In the genomic region with DNA sequence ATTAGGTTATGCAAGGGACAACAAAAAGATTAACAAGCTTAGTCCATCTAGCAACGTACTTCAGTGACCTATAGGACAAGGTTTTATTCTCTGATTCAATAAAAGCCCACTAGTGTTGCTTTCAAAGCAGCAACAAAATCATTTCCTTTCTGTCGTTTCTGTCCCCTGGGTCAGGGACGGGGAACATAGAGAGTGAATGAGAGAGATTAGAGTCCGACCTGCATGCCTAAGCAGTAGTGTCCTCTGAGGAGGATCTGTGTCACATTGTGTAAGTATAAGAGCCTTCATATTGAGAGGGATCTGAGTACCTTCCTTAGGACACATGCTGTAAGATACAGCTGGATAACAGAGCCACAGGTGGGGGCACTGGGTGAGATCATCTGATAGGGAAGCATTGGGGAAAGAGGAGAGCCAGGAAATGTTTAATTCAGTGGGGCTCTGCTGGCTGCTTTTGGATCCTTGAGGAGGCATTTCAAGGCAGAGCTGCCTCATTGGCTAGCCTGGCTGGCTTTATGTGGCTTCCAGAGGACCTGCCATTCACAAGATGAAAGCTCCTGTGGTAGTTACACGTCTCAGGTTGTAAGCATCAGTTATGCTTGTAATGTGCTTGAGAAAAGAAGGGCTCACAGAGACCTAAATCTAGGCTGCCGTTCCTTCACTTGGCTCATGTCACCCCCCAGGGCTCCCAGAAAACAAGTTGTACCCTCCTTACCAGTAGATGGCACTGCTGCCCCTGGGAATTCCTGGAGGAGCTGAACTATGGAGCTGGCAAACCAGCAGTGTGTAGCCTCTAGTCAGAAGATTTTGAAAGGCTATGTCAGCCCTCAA, we compare ENCODE assay signal across 8 cellular contexts. TPM values are rescaled to one million over a fixed set of nuclear protein-coding genes. Genes with fewer than 3 reads are reported as not detected.
A peak's percentile ranks its signal among the peaks of the same experiment; 100 is the strongest.
DNase-seq lines count a peak whose midpoint lies in the region; ATAC-seq and TF ChIP-seq lines count a peak whose summit lies in the region.

No MANE protein-coding gene starts in this region.

- peaks cover 14% of the 10 kb centered on the region for H3K27me3 ChIP-seq in AG04450 (ENCODE audit: control insufficient read depth, insufficient read depth, low read length)
- peaks cover 31% of the 10 kb centered on the region for H3K27me3 ChIP-seq in Panc1 (ENCODE audit: control insufficient read depth, insufficient read depth, low read length)
- peaks cover 12% of the 10 kb centered on the region for H3K27me3 ChIP-seq in suprapubic skin

- no TSS peak for BruUV-seq in Panc1 (replicated peaks; lab: Mats Ljungman, UMichigan)

- TF ChIP-seq CTCF in AG04450 (IDR thresholded peaks at IDR 0.05; ENCODE audit: low read depth, low read length) (peak; percentile 89), GM12874 (IDR thresholded peaks at IDR 0.05; ENCODE audit: insufficient read depth, low read depth, low read length) (peak; percentile 54), LNCAP (IDR thresholded peaks at IDR 0.05) (peak; percentile 80), Panc1 (IDR thresholded peaks at IDR 0.05) (peak; percentile 93), lower leg skin (IDR thresholded peaks at IDR 0.05) (peak in 1 of 3 donors; percentile 21), suprapubic skin (IDR thresholded peaks at IDR 0.05) (peak in 1 of 2 donors; percentile 65)

- intact Hi-C loops in Panc1 (cut with micrococcal nuclease; ENCODE audit: unreplicated experiment) (loop anchor here (1.0 to 5.0 kb wide), 3 partner anchors 309 to 382 kb away; no protein-coding TSS in a partner anchor), lower leg skin (cut with DNase I; ENCODE audit: low total_unique reads) (loop anchor here (10.0 kb wide), 1 partner anchor 344 kb away; no protein-coding TSS in a partner anchor)

- peaks cover 19% of the 10 kb centered on the region; the same call in 1 of the 2 replicates for H3K4me1 ChIP-seq in Panc1 (ENCODE audit: control insufficient read depth, insufficient read depth, low read length)
- H3K4me1 ChIP-seq in suprapubic skin = peaks cover 24% of the 10 kb centered on the region

- 24 to 25% methylated on average over 6 of the region's 6 CpGs for WGBS in lower leg skin, 2 donors
- 26% methylated on average over 6 of the region's 6 CpGs for WGBS in suprapubic skin

- POLR2A ChIA-PET in AG04450 (lab: Yijun Ruan, JAX) = no interaction called here
- POLR2A ChIA-PET in Panc1 (lab: Charles Lee) = no interaction called here

- H3K36me3 ChIP-seq in Panc1 (ENCODE audit: control insufficient read depth, insufficient read depth, low read length) (no peaks in the 10 kb centered on the region), suprapubic skin (no peaks in the 10 kb centered on the region)

- DNase-seq in AG04450 (ENCODE audit: low read depth, low spot score) (peak; percentile 59), Panc1 (ENCODE audit: low read depth, low spot score) (peak; percentile 20), dermis blood vessel endothelial cell (peak; percentile 87), lower leg skin (ENCODE audit: low spot score in 2 of 2) (peak; percentile 56 to 89), suprapubic skin (ENCODE audit: low spot score in 2 of 2) (peak; percentile 69 to 80), mesenteric fat pad (ENCODE audit: low spot score) (no peak)

- CTCF ChIA-PET in AG04450 (lab: Charles Lee) = interaction anchor here (0.6 to 5.4 kb wide), 61 partner anchors 9 to 778 kb away, joined by 3 to 112 read pairs (median 4); no protein-coding TSS in a partner anchor
- CTCF ChIA-PET in Panc1 (lab: Charles Lee) = interaction anchor here (0.6 to 1.4 kb wide), 10 partner anchors 9 to 538 kb away, joined by 3 to 18 read pairs (median 4); a partner anchor contains a TSS

- TF ChIP-seq POLR2A in lower leg skin (IDR thresholded peaks at IDR 0.05) (no peak), suprapubic skin (IDR thresholded peaks at IDR 0.05) (no peak)

- in situ Hi-C loops in Panc1 (cut with HindIII; ENCODE audit: low pct_unique_long_range_greater_than_20kb, low sequenced_read_pairs) = no loop called here

- H3K4me3 ChIP-seq in AG04450 (ENCODE audit: low read depth, low read length) (no peak overlapping the region), Panc1 (ENCODE audit: low read depth in 2 of 2, low read length in 2 of 2) (no peak overlapping the region), lower leg skin (ENCODE audit: low read depth, poor library complexity, severe bottlenecking) (no peak overlapping the region), suprapubic skin (no peak overlapping the region)

- peak; percentile 94 for ATAC-seq in Panc1

- TF ChIP-seq EP300 in suprapubic skin (IDR thresholded peaks at IDR 0.05) = no peak

- H3K9me3 ChIP-seq in AG04450 (ENCODE audit: control insufficient read depth, insufficient read depth, low read length) (no peaks in the 10 kb centered on the region; the same call in 1 of the 2 replicates), Panc1 (ENCODE audit: control insufficient read depth, insufficient read depth, low read depth, low read length) (no peaks in the 10 kb centered on the region), suprapubic skin (no peaks in the 10 kb centered on the region)

- no peak overlapping the region for H3K27ac ChIP-seq in AG04450 (ENCODE audit: low read depth, low read length)
- no peak overlapping the region; the same call in 1 of the 2 replicates for H3K27ac ChIP-seq in Panc1 (ENCODE audit: low read length)
- no peak overlapping the region for H3K27ac ChIP-seq in suprapubic skin

RNA-seq across cellular contexts. Expression of a gene that starts 2.7 kb away (rescaled TPM):
- polyA plus RNA-seq in AG04450 (2011; rRNA removed) = 0.52 and 0.63 TPM in 2 replicates
- 0.23 and 0.39 TPM in 2 replicates for polyA minus RNA-seq in AG04450 (2011; rRNA and poly(A)+ RNA removed)
- total RNA-seq in Panc1 (2021; ENCODE audit: unreplicated experiment) (0.41 TPM), dermis blood vessel endothelial cell (0.17 and 0.23 TPM in 2 replicates), lower leg skin (1 to 10 TPM in 2 of 4 donors, under 1 TPM in 2; 0.54 to 2.9 (median 1.4) TPM), suprapubic skin (1 to 10 TPM in 2 of 4 donors, under 1 TPM in 2; 0.70 to 4.0 (median 1.4) TPM), mesenteric fat pad (1.5 TPM)
- 0.67 TPM for polyA plus RNA-seq in Panc1 (2012; ENCODE audit: insufficient read length)
